Comparison of ENCODE assay signal across 17 cellular contexts in genomic region chr9:74117731-74118130, GRCh38.
"Had no signal": no experiment of that assay in that cellular context is flagged by ENCODE, and none has a peak within 500 bp of the region (broad histone marks: within the 10 kb centered on the region; RNA-seq: fewer than 3 reads in every experiment).

No MANE protein-coding gene starts in this region.

- H3K4me1 ChIP-seq: gastrocnemius medialis, prostate gland, tibial artery, uterus had no signal

- H3K9me3 ChIP-seq: gastrocnemius medialis, prostate gland, tibial artery, uterus had no signal

- H3K4me3 Mint-ChIP-seq: activated B cell treated with CpG ODN at 0.5 μM for 24 hours; activated CD8-positive, alpha-beta T cell treated with anti-CD3 and anti-CD28 coated beads, Interleukin-2, amount 10 ng/mL, durations not matched to agents 7 days and 5 days; activated naive CD8-positive, alpha-beta T cell treated with anti-CD3 and anti-CD28 coated beads for 36 hours; endodermal cell; nephron progenitor cell; stimulated activated memory B cell treated with anti-CD40 and anti-IgM and Interleukin-4, amounts not matched to agents 10 μg/mL and 1 μg/mL and 100 μg/mL, for 72 hours; T-helper 17 cell had no signal

- H3K27ac ChIP-seq: dorsolateral prefrontal cortex, gastrocnemius medialis, prostate gland, tibial artery, uterus had no signal

- H3K4me3 ChIP-seq: dorsolateral prefrontal cortex, gastrocnemius medialis, prostate gland, tibial artery, uterus had no signal

- ATAC-seq: activated CD8-positive, alpha-beta T cell treated with anti-CD3 and anti-CD28 coated beads, Interleukin-2, amount 10 ng/mL, durations not matched to agents 7 days and 5 days; gastrocnemius medialis; sciatic nerve; stimulated activated memory B cell treated with anti-CD40 and anti-IgM and Interleukin-4, amounts not matched to agents 10 μg/mL and 1 μg/mL and 100 μg/mL, for 72 hours; T-helper 17 cell had no signal

- H3K9me3 Mint-ChIP-seq: nephron progenitor cell had no signal

- H3K36me3 ChIP-seq: gastrocnemius medialis, prostate gland, tibial artery, uterus had no signal

- DNase-seq: activated B cell treated with CpG ODN at 0.5 μM for 24 hours; activated CD4-positive, alpha-beta T cell treated with anti-CD3 and anti-CD28 coated beads for 48 hours; activated CD8-positive, alpha-beta memory T cell treated with anti-CD3 and anti-CD28 coated beads, Interleukin-2, amount 50 U/mL, for 4 hours; activated CD8-positive, alpha-beta T cell treated with anti-CD3 and anti-CD28 coated beads, Interleukin-2, amount 10 ng/mL, durations not matched to agents 7 days and 5 days; activated naive CD8-positive, alpha-beta T cell treated with anti-CD3 and anti-CD28 coated beads for 36 hours; dorsolateral prefrontal cortex; endodermal cell; erythroblast; gastrocnemius medialis; nephron progenitor cell; stimulated activated CD4-positive, alpha-beta T cell treated with anti-CD3 and anti-CD28 coated beads, Interleukin-2, amount 100 ng/mL, for 24 hours; T-helper 17 cell; tibial artery; uterus had no signal

- H3K36me3 Mint-ChIP-seq: activated naive CD8-positive, alpha-beta T cell treated with anti-CD3 and anti-CD28 coated beads for 36 hours; stimulated activated memory B cell treated with anti-CD40 and anti-IgM and Interleukin-4, amounts not matched to agents 10 μg/mL and 1 μg/mL and 100 μg/mL, for 72 hours had no signal

- H3K4me1 Mint-ChIP-seq: activated B cell treated with CpG ODN at 0.5 μM for 24 hours; nephron progenitor cell; stimulated activated memory B cell treated with anti-CD40 and anti-IgM and Interleukin-4, amounts not matched to agents 10 μg/mL and 1 μg/mL and 100 μg/mL, for 72 hours; T-helper 17 cell had no signal

- H3K27ac Mint-ChIP-seq: activated B cell treated with CpG ODN at 0.5 μM for 24 hours; activated CD8-positive, alpha-beta T cell treated with anti-CD3 and anti-CD28 coated beads, Interleukin-2, amount 10 ng/mL, durations not matched to agents 7 days and 5 days; activated naive CD8-positive, alpha-beta T cell treated with anti-CD3 and anti-CD28 coated beads for 36 hours; endodermal cell; nephron progenitor cell; stimulated activated memory B cell treated with anti-CD40 and anti-IgM and Interleukin-4, amounts not matched to agents 10 μg/mL and 1 μg/mL and 100 μg/mL, for 72 hours; T-helper 17 cell had no signal

- H3K27me3 Mint-ChIP-seq: activated B cell treated with CpG ODN at 0.5 μM for 24 hours; stimulated activated memory B cell treated with anti-CD40 and anti-IgM and Interleukin-4, amounts not matched to agents 10 μg/mL and 1 μg/mL and 100 μg/mL, for 72 hours; T-helper 17 cell had no signal

- H3K27me3 ChIP-seq: dorsolateral prefrontal cortex, gastrocnemius medialis, tibial artery, uterus had no signal
